ENCODE assay signal across 14 cellular contexts in the genomic region with DNA sequence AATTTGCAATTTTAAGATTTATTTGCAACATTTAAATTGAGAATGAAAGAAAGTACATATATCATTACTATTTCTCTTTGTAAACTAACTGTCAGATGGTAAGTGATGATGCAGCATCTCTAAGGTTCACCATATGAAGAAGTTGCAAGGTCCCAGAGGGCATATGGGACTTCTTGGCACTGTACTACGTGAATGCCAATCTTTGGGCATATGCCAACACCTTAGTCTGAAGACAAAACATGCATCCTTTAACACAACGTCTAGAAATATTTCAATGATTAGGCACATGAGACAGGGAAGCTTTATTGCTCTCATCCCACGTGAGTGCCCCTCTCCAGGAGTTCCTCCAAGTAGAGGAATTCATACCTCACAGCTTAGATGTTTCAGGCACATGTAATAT.
DNase-seq lines count a peak whose midpoint lies in the region; ATAC-seq and TF ChIP-seq lines count a peak whose summit lies in the region.
"Had no signal": no experiment of that assay in that cellular context is flagged by ENCODE, and none has a peak within 500 bp of the region (broad histone marks: within the 10 kb centered on the region; RNA-seq: fewer than 3 reads in every experiment).

No MANE protein-coding gene starts in this region.

- peak; percentile 14 for DNase-seq in EL
- peak; percentile 5 for DNase-seq in NCI-H69 (lab: John Stamatoyannopoulos, UW)
- DNase-seq in cerebellum (ENCODE audit: low spot score): peak; percentile 5
- DNase-seq in stimulated activated naive B cell treated with anti-CD40 and anti-IgM and Interleukin-4, amounts not matched to agents 10 μg/mL and 1 μg/mL and 100 μg/mL, for 72 hours: no peak
- no peak for DNase-seq in testis
- DNase-seq in T-cell: no peak
- DNase-seq in RKO (ENCODE audit: low spot score): no peak
- DNase-seq: Kasumi-1; NCI-H1105 treated with DMSO at 0.1 percent for 48 hours; NCI-H1930; NCI-H2227 treated with DMSO at 0.1 percent for 48 hours; NCI-H526 treated with DMSO at 0.1 percent for 48 hours; NK-92 treated with Interleukin-12 subunit alpha and Interleukin-12 subunit beta, amount 100 ng/mL, for 24 hours had no signal

- H3K36me3 Mint-ChIP-seq in stimulated activated naive B cell treated with anti-CD40 and anti-IgM and Interleukin-4, amounts not matched to agents 10 μg/mL and 1 μg/mL and 100 μg/mL, for 72 hours: peaks cover 3 to 5% of the 10 kb centered on the region in 2 donors
- H3K36me3 Mint-ChIP-seq in T-cell: peaks cover 17% of the 10 kb centered on the region

- no peaks in the 10 kb centered on the region for H3K36me3 ChIP-seq in testis (ENCODE audit: low read depth, missing control alignments)

- H3K9me3 ChIP-seq in testis: no peaks in the 10 kb centered on the region

- H3K4me1 ChIP-seq in testis: no peaks in the 10 kb centered on the region

- peaks cover 13 to 22% of the 10 kb centered on the region in 2 donors for H3K4me1 Mint-ChIP-seq in stimulated activated naive B cell treated with anti-CD40 and anti-IgM and Interleukin-4, amounts not matched to agents 10 μg/mL and 1 μg/mL and 100 μg/mL, for 72 hours
- peaks cover 0 to 18% (median 2%) of the 10 kb centered on the region in 3 donors for H3K4me1 Mint-ChIP-seq in T-cell

- H3K27me3 ChIP-seq in testis: no peaks in the 10 kb centered on the region

- H3K9me3 Mint-ChIP-seq in stimulated activated naive B cell treated with anti-CD40 and anti-IgM and Interleukin-4, amounts not matched to agents 10 μg/mL and 1 μg/mL and 100 μg/mL, for 72 hours: no peaks in the 10 kb centered on the region
- H3K9me3 Mint-ChIP-seq in T-cell: no peaks in the 10 kb centered on the region

- H3K27ac Mint-ChIP-seq in stimulated activated naive B cell treated with anti-CD40 and anti-IgM and Interleukin-4, amounts not matched to agents 10 μg/mL and 1 μg/mL and 100 μg/mL, for 72 hours: peak overlapping the region; percentile 44
- no peak overlapping the region for H3K27ac Mint-ChIP-seq in T-cell

- intact Hi-C loops in testis (cut with DNase I; ENCODE audit: low total_unique reads): no loop called here

- no peak for TF ChIP-seq CTCF in testis (IDR thresholded peaks at IDR 0.05)

- CTCF ChIA-PET in T-cell (lab: Charles Lee): no interaction called here

- WGBS in testis, 2 donors: 52 to 56% methylated on average over 3 of the region's 3 CpGs

- H3K4me3 Mint-ChIP-seq in stimulated activated naive B cell treated with anti-CD40 and anti-IgM and Interleukin-4, amounts not matched to agents 10 μg/mL and 1 μg/mL and 100 μg/mL, for 72 hours: no peak overlapping the region
- no peak overlapping the region for H3K4me3 Mint-ChIP-seq in T-cell

- no peak overlapping the region for H3K4me3 ChIP-seq in testis

- H3K27ac ChIP-seq in testis: no peak overlapping the region
- H3K27ac ChIP-seq: C4-2B had no signal

- H3K27me3 Mint-ChIP-seq in stimulated activated naive B cell treated with anti-CD40 and anti-IgM and Interleukin-4, amounts not matched to agents 10 μg/mL and 1 μg/mL and 100 μg/mL, for 72 hours: no peaks in the 10 kb centered on the region
- H3K27me3 Mint-ChIP-seq in T-cell: no peaks in the 10 kb centered on the region

- no peak for TF ChIP-seq POLR2A in testis (IDR thresholded peaks at IDR 0.05)

- POLR2A ChIA-PET in T-cell (lab: Charles Lee): no interaction called here

- no peak for ATAC-seq in stimulated activated naive B cell treated with anti-CD40 and anti-IgM and Interleukin-4, amounts not matched to agents 10 μg/mL and 1 μg/mL and 100 μg/mL, for 72 hours (replicated peaks)
- no peak for ATAC-seq in T-cell (replicated peaks in 1 of 4)

Comparison
In these comparisons a context has a peak if more than half of its experiments do, and no peak if none do; other contexts are left out.
1. DNase-seq: peak in EL (single experiment), NCI-H69 (single experiment) and cerebellum (single experiment); none in stimulated activated naive B cell treated with anti-CD40 and anti-IgM and Interleukin-4, amounts not matched to agents 10 μg/mL and 1 μg/mL and 100 μg/mL, for 72 hours (single experiment), testis (single experiment), T-cell (0 of 34) and RKO (single experiment).